In the genomic region with DNA sequence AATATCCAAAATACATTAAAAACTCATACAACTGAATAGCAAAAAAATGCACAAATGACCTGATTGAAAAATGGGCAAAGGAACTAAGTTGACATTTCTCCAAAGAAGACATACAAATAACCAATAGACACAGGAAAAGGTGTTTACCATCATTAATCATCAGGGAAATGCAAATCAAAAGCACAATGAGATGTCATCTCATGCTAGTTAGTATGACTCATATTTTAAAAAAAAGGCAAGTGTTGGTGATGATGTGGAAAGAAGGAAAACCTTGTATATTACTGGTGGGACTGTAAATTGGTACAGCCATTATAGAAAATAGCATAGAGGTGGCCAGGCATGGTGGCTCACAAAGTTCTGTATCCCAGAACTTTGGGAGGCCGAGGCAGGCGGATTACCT, we compare ENCODE assay signal across 26 cellular contexts.
A peak's percentile ranks its signal among the peaks of the same experiment; 100 is the strongest.
DNase-seq lines count a peak whose midpoint lies in the region; ATAC-seq, FAIRE-seq and TF ChIP-seq lines count a peak whose summit lies in the region.
"Had no signal": no experiment of that assay in that cellular context is flagged by ENCODE, and none has a peak within 500 bp of the region (broad histone marks: within the 10 kb centered on the region; RNA-seq: fewer than 3 reads in every experiment).

No MANE protein-coding gene starts in this region.

- H3K27ac ChIP-seq in GM23248 (no peak overlapping the region), endothelial cell of umbilical vein (ENCODE audit: insufficient read depth, low read depth, low read length) (no peak overlapping the region), colonic mucosa (no peak overlapping the region)
- H3K27ac ChIP-seq: BLaER1, SJSA1 had no signal

- no peaks in the 10 kb centered on the region for H3K79me2 ChIP-seq in GM23248 (ENCODE audit: insufficient read depth)
- no peaks in the 10 kb centered on the region for H3K79me2 ChIP-seq in endothelial cell of umbilical vein (ENCODE audit: control insufficient read depth, insufficient read depth, low read length)

- H3K9me3 Mint-ChIP-seq in T-cell, result peaks cover 4 to 13% (median 4%) of the 10 kb centered on the region in 3 donors

- DNase-seq in Caki2 (ENCODE audit: low read depth) (peak; percentile 7), GM23248 (peak; percentile 13), endothelial cell of umbilical vein (ENCODE audit: low read depth, low spot score) (no peak), kidney tubule cell (ENCODE audit: low spot score) (peak; percentile 51), colonic mucosa (no peak), T-cell (no peak), HK-2 (ENCODE audit: unreplicated experiment) (no peak)
- DNase-seq: CD4-positive, CD25-positive, alpha-beta regulatory T cell; EL; GF-D8; H7; Kasumi-1; NCI-H2029; NCI-H446 treated with DMSO at 0.1 percent for 48 hours; NCI-H526; NCI-H82; NK-92 treated with Interleukin-12 subunit alpha and Interleukin-12 subunit beta, amount 100 ng/mL, for 24 hours; PC-3; Right ventricle myocardium superior had no signal

- H4K20me1 ChIP-seq in GM23248 (ENCODE audit: insufficient read depth) (no peaks in the 10 kb centered on the region), endothelial cell of umbilical vein (replicated peaks; ENCODE audit: control insufficient read depth, extremely low read depth, insufficient read depth, low read length) (no peaks in the 10 kb centered on the region)
- H4K20me1 ChIP-seq: BLaER1 had no signal

- H3K27me3 Mint-ChIP-seq in T-cell, result peaks cover 0 to 8% of the 10 kb centered on the region in 2 donors
- H3K27me3 Mint-ChIP-seq: CD4-positive, CD25-positive, alpha-beta regulatory T cell had no signal

- H3K4me1 ChIP-seq in GM23248 (ENCODE audit: insufficient read depth) (no peaks in the 10 kb centered on the region), endothelial cell of umbilical vein (ENCODE audit: control insufficient read depth, extremely low read depth, insufficient read depth, low read length) (no peaks in the 10 kb centered on the region), colonic mucosa (no peaks in the 10 kb centered on the region)
- H3K4me1 ChIP-seq: BLaER1, SJSA1 had no signal

- TF ChIP-seq CTCF in endothelial cell of umbilical vein (IDR thresholded peaks at IDR 0.05; ENCODE audit: extremely low read depth in 1 of 2, insufficient read depth in 1 of 2, low read depth in 1 of 2, low read length in 2 of 2), result no peak
- TF ChIP-seq CTCF in colonic mucosa (IDR thresholded peaks at IDR 0.05), result no peak

- intact Hi-C loops in endothelial cell of umbilical vein (cut with micrococcal nuclease), result no loop called here
- intact Hi-C loops in colonic mucosa (cut with DNase I), result no loop called here

- WGBS in GM23248 (ENCODE audit: low coverage in 1 of 2, low lambda C conversion rate in 2 of 2, missing lambda C conversion rate in 2 of 2), 2 experiments, result 29 to 64% methylated on average over 2 of the region's 2 CpGs

- POLR2A ChIA-PET in endothelial cell of umbilical vein (lab: Charles Lee), result no interaction called here
- POLR2A ChIA-PET in T-cell (lab: Charles Lee), result no interaction called here

- H3K27me3 ChIP-seq in GM23248 (replicated peaks; ENCODE audit: insufficient read depth) (no peaks in the 10 kb centered on the region; the same call in 1 of the 2 replicates), endothelial cell of umbilical vein (ENCODE audit: control insufficient read depth in 2 of 2, insufficient read depth in 2 of 2, low read length in 2 of 2) (no peaks in the 10 kb centered on the region), colonic mucosa (no peaks in the 10 kb centered on the region)
- H3K27me3 ChIP-seq: BLaER1, SJSA1 had no signal

- ATAC-seq in T-cell (replicated peaks in 1 of 4), result no peak
- ATAC-seq: K562, PC-3 had no signal

- H3K9ac ChIP-seq in GM23248, result no peak overlapping the region
- H3K9ac ChIP-seq in endothelial cell of umbilical vein (replicated peaks; ENCODE audit: extremely low read depth, insufficient read depth, low read length), result no peak overlapping the region
- H3K9ac ChIP-seq in colonic mucosa (ENCODE audit: low read depth in 2 of 2, low read length in 2 of 2), result no peak overlapping the region
- H3K9ac ChIP-seq: BLaER1 had no signal

- H3K9me3 ChIP-seq in GM23248 (ENCODE audit: low read depth) (no peaks in the 10 kb centered on the region), endothelial cell of umbilical vein (replicated peaks; ENCODE audit: control insufficient read depth, insufficient read depth, low read length) (no peaks in the 10 kb centered on the region), colonic mucosa (no peaks in the 10 kb centered on the region)
- H3K9me3 ChIP-seq: SJSA1 had no signal

- BruUV-seq in endothelial cell of umbilical vein (replicated peaks; lab: Mats Ljungman, UMichigan), result no TSS peak

- H2AFZ ChIP-seq in GM23248 (no peak overlapping the region), endothelial cell of umbilical vein (ENCODE audit: low read depth, low read length) (no peak overlapping the region)

- H3K4me3 ChIP-seq in GM23248 (no peak overlapping the region), endothelial cell of umbilical vein (replicated peaks in 1 of 3; ENCODE audit: insufficient read depth in 1 of 3, low read depth in 1 of 3, low read length in 3 of 3) (no peak overlapping the region), colonic mucosa (no peak overlapping the region)
- H3K4me3 ChIP-seq: BLaER1, K562, SJSA1 had no signal

- in situ Hi-C loops in Caki2 (cut with HindIII; ENCODE audit: low pct_unique_long_range_greater_than_20kb, low sequenced_read_pairs) (no loop called here), GM23248 (cut with MboI) (no loop called here)

- CTCF ChIA-PET in endothelial cell of umbilical vein (lab: Charles Lee), result no interaction called here
- CTCF ChIA-PET in T-cell (lab: Charles Lee), result no interaction called here

- no peaks in the 10 kb centered on the region for H3K36me3 ChIP-seq in GM23248 (ENCODE audit: low read depth)
- no peaks in the 10 kb centered on the region for H3K36me3 ChIP-seq in endothelial cell of umbilical vein (ENCODE audit: control insufficient read depth in 2 of 2, extremely low read depth in 1 of 2, insufficient read depth in 2 of 2, low read length in 2 of 2)
- no peaks in the 10 kb centered on the region for H3K36me3 ChIP-seq in colonic mucosa
- H3K36me3 ChIP-seq: BLaER1, SJSA1 had no signal

- no peaks in the 10 kb centered on the region for H3K36me3 Mint-ChIP-seq in T-cell
- H3K36me3 Mint-ChIP-seq: CD4-positive, CD25-positive, alpha-beta regulatory T cell had no signal

- dilution Hi-C loops in endothelial cell of umbilical vein (cut with MboI; ENCODE audit: extremely low pct_ligation_motif_present, low sequenced_read_pairs), result no loop called here

- H3K4me3 Mint-ChIP-seq in T-cell, result no peak overlapping the region
- H3K4me3 Mint-ChIP-seq: CD4-positive, CD25-positive, alpha-beta regulatory T cell had no signal

- H3F3A ChIP-seq in GM23248 (ENCODE audit: insufficient read depth), result no peaks in the 10 kb centered on the region

- no peak for TF ChIP-seq POLR2A in endothelial cell of umbilical vein (IDR thresholded peaks at IDR 0.05; ENCODE audit: low read depth, low read length)

- FAIRE-seq in endothelial cell of umbilical vein (lab: Jason Lieb, UNC), result no peak
- FAIRE-seq: D721Med, GM12891, GM19239, HTR-8/SVneo, K562 had no signal

- no peaks in the 10 kb centered on the region for H3K9me1 ChIP-seq in endothelial cell of umbilical vein (replicated peaks; ENCODE audit: control insufficient read depth, extremely low read depth, insufficient read depth, low read length)

- no peak overlapping the region for H3K27ac Mint-ChIP-seq in T-cell

- no peaks in the 10 kb centered on the region for H3K4me1 Mint-ChIP-seq in T-cell
- H3K4me1 Mint-ChIP-seq: CD4-positive, CD25-positive, alpha-beta regulatory T cell had no signal

- no peaks in the 10 kb centered on the region for H3K9me2 ChIP-seq in GM23248 (ENCODE audit: insufficient read depth)

- no peak overlapping the region for H3K4me2 ChIP-seq in GM23248 (ENCODE audit: unreplicated experiment)
- H3K4me2 ChIP-seq in endothelial cell of umbilical vein (ENCODE audit: insufficient read depth, low read length), result no peak overlapping the region
- H3K4me2 ChIP-seq: BLaER1 had no signal

TF ChIP-seq in endothelial cell of umbilical vein, 7 proteins besides CTCF, POLR2A, EP300 and RAD21:
- TF ChIP-seq JUN (IDR thresholded peaks at IDR 0.05; ENCODE audit: borderline replicate concordance, insufficient read depth, insufficient read length, low read depth) (no peak), GATA2 (IDR thresholded peaks at IDR 0.05; ENCODE audit: insufficient read depth, insufficient read length, low read depth, low read length) (no peak), EZH2 (IDR thresholded peaks at IDR 0.05; ENCODE audit: borderline replicate concordance, low read depth, low read length, severe bottlenecking) (no peak), POLR2AphosphoS5 (IDR thresholded peaks at IDR 0.05; ENCODE audit: insufficient read depth, low read depth, low read length) (no peak), FOS (IDR thresholded peaks at IDR 0.05; ENCODE audit: borderline replicate concordance, insufficient read depth, low read length) (peak; percentile 23), MYC (IDR thresholded peaks at IDR 0.05; ENCODE audit: low read depth, low read length) (no peak)
- TF ChIP-seq, protein P1, sequence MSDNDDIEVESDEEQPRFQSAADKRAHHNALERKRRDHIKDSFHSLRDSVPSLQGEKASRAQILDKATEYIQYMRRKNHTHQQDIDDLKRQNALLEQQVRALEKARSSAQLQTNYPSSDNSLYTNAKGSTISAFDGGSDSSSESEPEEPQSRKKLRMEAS (IDR thresholded peaks at IDR 0.05; ENCODE audit: insufficient read depth, insufficient read length), result no peak
TF ChIP-seq in endothelial cell of umbilical vein: peak in this region for 1.

Comparison
In these comparisons a context has a peak if more than half of its experiments do, and no peak if none do; other contexts are left out.
1. DNase-seq: peak in Caki2 (single experiment), GM23248 (single experiment) and kidney tubule cell (single experiment); none in endothelial cell of umbilical vein (single experiment), colonic mucosa (single experiment), T-cell (0 of 34) and HK-2 (single experiment).